ENCODE assay signal across 34 cellular contexts in the genomic region with DNA sequence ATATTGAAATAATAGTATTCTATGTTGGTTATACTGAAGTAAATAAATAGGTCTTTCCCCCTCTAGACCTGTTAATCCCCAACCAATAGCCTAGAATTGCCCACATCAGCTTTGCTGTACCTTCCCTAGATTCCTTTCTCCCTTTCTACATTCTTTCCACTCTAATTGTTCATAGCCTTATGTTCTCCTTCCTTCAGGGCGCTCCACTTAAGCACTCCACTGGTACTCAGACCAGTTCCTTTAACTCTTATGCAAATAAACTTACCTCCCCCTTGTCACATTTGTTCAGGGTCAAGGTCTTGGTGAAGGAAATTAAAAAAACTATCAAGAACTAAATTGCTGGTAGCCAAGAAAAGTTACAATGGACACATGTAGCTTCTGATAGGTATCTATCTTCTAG.
"Had no signal": no experiment of that assay in that cellular context is flagged by ENCODE, and none has a peak within 500 bp of the region (broad histone marks: within the 10 kb centered on the region; RNA-seq: fewer than 3 reads in every experiment).

No MANE protein-coding gene starts in this region.

- H3K9me3 ChIP-seq: MG63 had no signal

- H3K4me3 ChIP-seq: MG63 had no signal

- DNase-seq: Karpas-422, Kasumi-1, MG63, MM.1S, MV-4-11, NCI-H1048, NCI-H1092, NCI-H1092 treated with DMSO at 0.1 percent for 48 hours, NCI-H1105, NCI-H1105 treated with DMSO at 0.1 percent for 48 hours, NCI-H1417, NCI-H1417 treated with DMSO at 0.1 percent for 48 hours, NCI-H1436, NCI-H1436 treated with DMSO at 0.1 percent for 48 hours, NCI-H146, NCI-H1694, NCI-H1694 treated with DMSO at 0.1 percent for 48 hours, NCI-H187, NCI-H187 treated with DMSO at 0.1 percent for 48 hours, NCI-H1930, NCI-H2029, NCI-H2029 treated with DMSO at 0.1 percent for 48 hours, NCI-H2081, NCI-H2081 treated with DMSO at 0.1 percent for 48 hours, NCI-H2107, NCI-H2171, NCI-H2171 treated with DMSO at 0.1 percent for 48 hours, NCI-H2227 treated with DMSO at 0.1 percent for 48 hours, NCI-H226, NCI-H345, NCI-H446, NCI-H446 treated with DMSO at 0.1 percent for 48 hours, NCI-H510A, NCI-H510A treated with DMSO at 0.1 percent for 48 hours had no signal

- H3K27me3 ChIP-seq: MG63 had no signal

- H3K36me3 ChIP-seq: MG63 had no signal
